In the genomic region with DNA sequence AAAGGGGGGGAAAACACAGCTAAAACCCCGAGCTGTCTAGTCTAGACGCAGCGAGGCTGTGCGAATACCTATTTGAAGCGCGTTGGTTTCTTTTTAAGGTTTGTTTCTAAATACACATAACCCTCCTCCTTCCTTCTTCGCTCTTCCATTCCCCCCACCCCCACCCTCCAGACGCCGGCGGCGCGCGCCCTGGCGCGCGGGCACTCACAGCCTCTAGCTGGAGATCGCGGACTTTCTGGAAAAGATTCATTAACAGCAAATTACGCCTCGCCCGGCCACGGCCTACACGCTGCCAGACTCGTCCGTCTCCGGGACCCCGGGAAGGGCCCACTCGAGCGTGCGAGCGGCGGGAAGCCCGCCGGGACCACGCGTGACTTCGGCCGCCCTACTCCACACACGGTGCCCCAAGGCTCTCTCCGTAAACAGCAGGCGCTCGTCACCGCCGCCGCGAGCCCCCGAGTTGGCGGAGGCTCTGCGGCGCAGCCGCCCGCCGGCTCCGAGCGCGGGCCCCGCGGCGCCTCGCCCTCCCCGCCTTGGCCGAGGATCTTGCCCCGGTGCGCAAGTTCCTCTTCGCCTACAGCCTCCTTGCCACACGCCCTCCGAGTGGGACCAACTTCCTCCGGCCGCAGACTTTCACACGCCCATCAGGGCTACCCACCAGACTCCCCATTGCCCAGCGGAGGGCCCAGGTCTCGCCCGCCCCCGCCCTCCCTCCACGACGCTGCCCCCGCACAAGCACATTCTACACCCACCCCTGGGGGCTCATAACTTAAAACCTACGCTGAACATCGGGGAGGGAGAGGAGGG, we compare ENCODE assay signal across 8 cellular contexts. TPM values are rescaled to one million over a fixed set of nuclear protein-coding genes. Genes with fewer than 3 reads are reported as not detected.
DNase-seq lines count a peak whose midpoint lies in the region; ATAC-seq and TF ChIP-seq lines count a peak whose summit lies in the region.

No MANE protein-coding gene starts in this region.

- H3K36me3 Mint-ChIP-seq in activated CD4-positive, alpha-beta T cell treated with anti-CD3 and anti-CD28 coated beads, Interleukin-2, amount 10 ng/mL, durations not matched to agents 24 days and 14 days (ENCODE audit: low read depth), result peaks cover 24% of the 10 kb centered on the region
- no peaks in the 10 kb centered on the region for H3K36me3 Mint-ChIP-seq in chondrocyte (ENCODE audit: low read depth)
- no peaks in the 10 kb centered on the region for H3K36me3 Mint-ChIP-seq in mesothelial cell of epicardium

- CTCF ChIA-PET in Panc1 (lab: Charles Lee), result interaction anchor here (0.7 kb wide), 2 partner anchors 13 to 114 kb away, joined by 3 to 5 read pairs; no protein-coding TSS in a partner anchor

- BruUV-seq in Panc1 (replicated peaks; lab: Mats Ljungman, UMichigan), result no TSS peak

- intact Hi-C loops in activated CD4-positive, alpha-beta T cell treated with anti-CD3 and anti-CD28 coated beads, Interleukin-2, amount 10 ng/mL, durations not matched to agents 24 days and 14 days (cut with micrococcal nuclease), result loop anchor here (1.0 to 10.0 kb wide), 9 partner anchors 59 to 1291 kb away; partner anchors contain the start of gene MID1IP1
- intact Hi-C loops in Panc1 (cut with micrococcal nuclease; ENCODE audit: unreplicated experiment), result no loop called here
- intact Hi-C loops in upper lobe of right lung (cut with DNase I), result no loop called here

- H3K4me1 Mint-ChIP-seq in activated CD4-positive, alpha-beta T cell treated with anti-CD3 and anti-CD28 coated beads, Interleukin-2, amount 10 ng/mL, durations not matched to agents 24 days and 14 days, result peaks cover 35% of the 10 kb centered on the region
- H3K4me1 Mint-ChIP-seq in chondrocyte (ENCODE audit: low read depth) (peaks cover 48% of the 10 kb centered on the region), mesothelial cell of epicardium (peaks cover 45% of the 10 kb centered on the region)

- H3K4me3 ChIP-seq in Panc1 (ENCODE audit: low read depth in 2 of 2, low read length in 2 of 2) (peak overlapping the region; percentile 53 to 64), upper lobe of right lung (peak overlapping the region; percentile 67)

- peak overlapping the region; percentile 92 for H3K27ac Mint-ChIP-seq in activated CD4-positive, alpha-beta T cell treated with anti-CD3 and anti-CD28 coated beads, Interleukin-2, amount 10 ng/mL, durations not matched to agents 24 days and 14 days
- peak overlapping the region; percentile 80 for H3K27ac Mint-ChIP-seq in chondrocyte (ENCODE audit: unreplicated experiment)
- peak overlapping the region; percentile 91 for H3K27ac Mint-ChIP-seq in mesothelial cell of epicardium

- peak overlapping the region; percentile 97 for H3K4me3 Mint-ChIP-seq in activated CD4-positive, alpha-beta T cell treated with anti-CD3 and anti-CD28 coated beads, Interleukin-2, amount 10 ng/mL, durations not matched to agents 24 days and 14 days
- H3K4me3 Mint-ChIP-seq in chondrocyte (ENCODE audit: unreplicated experiment) (peak overlapping the region; percentile 76), mesothelial cell of epicardium (peak overlapping the region; percentile 81)

- no peaks in the 10 kb centered on the region for H3K9me3 ChIP-seq in Panc1 (ENCODE audit: control insufficient read depth, insufficient read depth, low read depth, low read length)
- H3K9me3 ChIP-seq in upper lobe of right lung, result no peaks in the 10 kb centered on the region

- no peaks in the 10 kb centered on the region for H3K27me3 ChIP-seq in Panc1 (ENCODE audit: control insufficient read depth, insufficient read depth, low read length)
- no peaks in the 10 kb centered on the region for H3K27me3 ChIP-seq in upper lobe of right lung

- no peak for TF ChIP-seq CTCF in Panc1 (IDR thresholded peaks at IDR 0.05)
- TF ChIP-seq CTCF in chondrocyte (IDR thresholded peaks at IDR 0.05), result no peak
- TF ChIP-seq CTCF in mesothelial cell of epicardium (IDR thresholded peaks at IDR 0.05; ENCODE audit: unreplicated experiment), result no peak
- no peak for TF ChIP-seq CTCF in upper lobe of right lung (IDR thresholded peaks at IDR 0.05)

- no peaks in the 10 kb centered on the region for H3K27me3 Mint-ChIP-seq in activated CD4-positive, alpha-beta T cell treated with anti-CD3 and anti-CD28 coated beads, Interleukin-2, amount 10 ng/mL, durations not matched to agents 24 days and 14 days
- H3K27me3 Mint-ChIP-seq in chondrocyte (ENCODE audit: low read depth), result no peaks in the 10 kb centered on the region
- no peaks in the 10 kb centered on the region for H3K27me3 Mint-ChIP-seq in mesothelial cell of epicardium (ENCODE audit: low read depth)

- H3K4me1 ChIP-seq in Panc1 (ENCODE audit: control insufficient read depth, insufficient read depth, low read length) (peaks cover 2% of the 10 kb centered on the region; the same call in 1 of the 2 replicates), upper lobe of right lung (peaks cover 12% of the 10 kb centered on the region)

- DNase-seq in activated CD4-positive, alpha-beta T cell treated with anti-CD3 and anti-CD28 coated beads, Interleukin-2, amount 10 ng/mL, durations not matched to agents 24 days and 14 days, result peak; percentile 75
- no peak for DNase-seq in activated CD4-positive, alpha-beta T cell treated with anti-CD3 and anti-CD28 coated beads for 48 hours
- DNase-seq in Panc1 (ENCODE audit: low read depth, low spot score), result no peak
- DNase-seq in chondrocyte (ENCODE audit: low spot score), result no peak
- DNase-seq in mesothelial cell of epicardium (ENCODE audit: low spot score in 2 of 2, unreplicated experiment in 2 of 2), result no peak
- DNase-seq in upper lobe of right lung, result peak; percentile 76
- no peak for DNase-seq in HPDE6-E6E7 (ENCODE audit: extremely low spot score)
- DNase-seq in NCI-H446 (lab: John Stamatoyannopoulos, UW), result no peak

- in situ Hi-C loops in Panc1 (cut with HindIII; ENCODE audit: low pct_unique_long_range_greater_than_20kb, low sequenced_read_pairs), result no loop called here

- POLR2A ChIA-PET in Panc1 (lab: Charles Lee), result interaction anchor here (0.6 kb wide), 1 partner anchor 15 kb away, joined by 14 read pairs; no protein-coding TSS in a partner anchor

- H3K36me3 ChIP-seq in Panc1 (ENCODE audit: control insufficient read depth, insufficient read depth, low read length), result no peaks in the 10 kb centered on the region
- no peaks in the 10 kb centered on the region for H3K36me3 ChIP-seq in upper lobe of right lung

- H3K27ac ChIP-seq in Panc1 (ENCODE audit: low read length), result peak overlapping the region; percentile 75
- H3K27ac ChIP-seq in upper lobe of right lung, result peak overlapping the region; percentile 83

- ATAC-seq in Panc1, result no peak
- peak; percentile 16 for ATAC-seq in upper lobe of right lung

- H3K9me3 Mint-ChIP-seq in activated CD4-positive, alpha-beta T cell treated with anti-CD3 and anti-CD28 coated beads, Interleukin-2, amount 10 ng/mL, durations not matched to agents 24 days and 14 days, result no peaks in the 10 kb centered on the region
- H3K9me3 Mint-ChIP-seq in chondrocyte (ENCODE audit: low read depth), result no peaks in the 10 kb centered on the region
- peaks cover 7% of the 10 kb centered on the region for H3K9me3 Mint-ChIP-seq in mesothelial cell of epicardium

RNA-seq across cellular contexts. Expression of gene BCOR, which starts 2.0 kb away (rescaled TPM):
- total RNA-seq in activated CD4-positive, alpha-beta T cell treated with anti-CD3 and anti-CD28 coated beads, Interleukin-2, amount 10 ng/mL, durations not matched to agents 24 days and 14 days, result 61.0 and 64.5 TPM in 2 replicates
- 48.3 TPM for total RNA-seq in Panc1 (2021; ENCODE audit: unreplicated experiment)
- 33.8 TPM for polyA plus RNA-seq in Panc1 (2012; ENCODE audit: insufficient read length)
- 10.8 to 19.0 TPM (median 11.0 TPM) in 3 replicates for total RNA-seq in chondrocyte
- total RNA-seq in mesothelial cell of epicardium, result 49.0 to 52.3 TPM (median 49.7 TPM) in 3 replicates
- total RNA-seq in upper lobe of right lung, result 26.1 TPM

Comparison
In these comparisons a context has a peak if more than half of its experiments do, and no peak if none do; other contexts are left out.
1. DNase-seq: peak in activated CD4-positive, alpha-beta T cell treated with anti-CD3 and anti-CD28 coated beads, Interleukin-2, amount 10 ng/mL, durations not matched to agents 24 days and 14 days (single experiment) and upper lobe of right lung (single experiment); none in activated CD4-positive, alpha-beta T cell treated with anti-CD3 and anti-CD28 coated beads for 48 hours (single experiment), Panc1 (single experiment), chondrocyte (single experiment), mesothelial cell of epicardium (0 of 2), HPDE6-E6E7 (single experiment) and NCI-H446 (0 of 2).
2. Peak in every context shown above with its lines, with median percentiles within 50 percentile points of each other: H3K27ac Mint-ChIP-seq and H3K4me3 Mint-ChIP-seq.